Comparison of ENCODE assay signal across 15 cellular contexts in genomic region chr3:186044427-186044826, GRCh38.
DNase-seq lines count a peak whose midpoint lies in the region; ATAC-seq and TF ChIP-seq lines count a peak whose summit lies in the region.
"Had no signal": no experiment of that assay in that cellular context is flagged by ENCODE, and none has a peak within 500 bp of the region (broad histone marks: within the 10 kb centered on the region; RNA-seq: fewer than 3 reads in every experiment).

No MANE protein-coding gene starts in this region.

- no peak for TF ChIP-seq POLR2A in right lobe of liver (IDR thresholded peaks at IDR 0.05)

- in situ Hi-C loops in GM13976 (cut with MboI; ENCODE audit: low sequenced_read_pairs, unreplicated experiment) = no loop called here

- intact Hi-C loops in right lobe of liver (cut with DNase I) = no loop called here
- intact Hi-C loops in sciatic nerve (cut with DNase I) = no loop called here

- TF ChIP-seq CTCF in right lobe of liver (IDR thresholded peaks at IDR 0.05) = no peak
- TF ChIP-seq CTCF in GM13976 (IDR thresholded peaks at IDR 0.05; ENCODE audit: borderline replicate concordance, control extremely low read depth, extremely low read depth, insufficient read depth, missing control alignments) = no peak

- H3K27ac ChIP-seq in caudate nucleus (ENCODE audit: low read depth, low read length) = peak overlapping the region; percentile 56
- no peak overlapping the region for H3K27ac ChIP-seq in right lobe of liver
- H3K27ac ChIP-seq: BLaER1 treated with 17β-estradiol and CSF1 and Interleukin-3, amounts not matched to agents 10 nM and 100 nM had no signal

- WGBS in right lobe of liver (ENCODE audit: insufficient coverage, low coverage, low lambda C conversion rate, missing lambda C conversion rate) = no CpG with 5 or more reads among the region's 3 CpGs

- ATAC-seq in right lobe of liver (peak; percentile 71 to 94 (median 76)), sciatic nerve (peak; percentile 57)

- no peaks in the 10 kb centered on the region for H3K27me3 ChIP-seq in right lobe of liver
- H3K27me3 ChIP-seq: BLaER1 treated with 17β-estradiol and CSF1 and Interleukin-3, amounts not matched to agents 10 nM and 100 nM had no signal

- no peaks in the 10 kb centered on the region for H3K36me3 ChIP-seq in right lobe of liver

- peak; percentile 12 for DNase-seq in COLO829 (ENCODE audit: low spot score)
- DNase-seq in caudate nucleus (lab: John Stamatoyannopoulos, UW) = peak in 2 of 61 donors; percentile 43 to 59
- no peak for DNase-seq in right lobe of liver
- DNase-seq in sciatic nerve (ENCODE audit: low spot score) = no peak
- DNase-seq in GM13976 (ENCODE audit: low spot score) = no peak
- DNase-seq in NCI-H1092 (lab: John Stamatoyannopoulos, UW) = no peak
- no peak for DNase-seq in NCI-H2227 treated with DMSO at 0.1 percent for 48 hours (lab: John Stamatoyannopoulos, UW)
- no peak for DNase-seq in stimulated activated CD4-positive, alpha-beta T cell treated with anti-CD3 and anti-CD28 coated beads, Interleukin-4, amount 100 ng/mL, for 24 hours
- DNase-seq: GF-D8, HFFc6, NCI-H187, NCI-H446 treated with DMSO at 0.1 percent for 48 hours, RPMI8226, SIG-M5 had no signal

- no peak overlapping the region for H3K4me3 ChIP-seq in right lobe of liver
- H3K4me3 ChIP-seq: BLaER1 treated with 17β-estradiol and CSF1 and Interleukin-3, amounts not matched to agents 10 nM and 100 nM had no signal

- H3K9me3 ChIP-seq in right lobe of liver = no peaks in the 10 kb centered on the region

- no peaks in the 10 kb centered on the region for H3K4me1 ChIP-seq in right lobe of liver
